Comparison of ENCODE assay signal across 1 cellular context in genomic region chr6:48140221-48140620, GRCh38.
TF ChIP-seq lines count a peak whose summit lies in the region.

No MANE protein-coding gene starts in this region.

TF ChIP-seq in SK-N-SH, 30 proteins besides CTCF, POLR2A, EP300 and RAD21 (continued from another document):
- TF ChIP-seq, protein P1, sequence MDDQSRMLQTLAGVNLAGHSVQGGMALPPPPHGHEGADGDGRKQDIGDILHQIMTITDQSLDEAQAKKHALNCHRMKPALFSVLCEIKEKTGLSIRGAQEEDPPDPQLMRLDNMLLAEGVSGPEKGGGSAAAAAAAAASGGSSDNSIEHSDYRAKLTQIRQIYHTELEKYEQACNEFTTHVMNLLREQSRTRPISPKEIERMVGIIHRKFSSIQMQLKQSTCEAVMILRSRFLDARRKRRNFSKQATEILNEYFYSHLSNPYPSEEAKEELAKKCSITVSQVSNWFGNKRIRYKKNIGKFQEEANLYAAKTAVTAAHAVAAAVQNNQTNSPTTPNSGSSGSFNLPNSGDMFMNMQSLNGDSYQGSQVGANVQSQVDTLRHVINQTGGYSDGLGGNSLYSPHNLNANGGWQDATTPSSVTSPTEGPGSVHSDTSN (IDR thresholded peaks at IDR 0.05): no peak
- TF ChIP-seq IRF3 (IDR thresholded peaks at IDR 0.05; ENCODE audit: low read depth, low read length) (no peak), FOXJ3 (CRISPR knock-in tag; IDR thresholded peaks at IDR 0.05) (no peak), RCOR1 (IDR thresholded peaks at IDR 0.05; ENCODE audit: low read length) (no peak), EZH2phosphoT487 (IDR thresholded peaks at IDR 0.05; ENCODE audit: borderline replicate concordance, low read depth) (no peak), RXRA (IDR thresholded peaks at IDR 0.05; ENCODE audit: borderline replicate concordance, low read depth) (no peak), TEAD4 (IDR thresholded peaks at IDR 0.05; ENCODE audit: borderline replicate concordance, insufficient read depth) (no peak), POLR2AphosphoS5 (IDR thresholded peaks at IDR 0.05; ENCODE audit: low read depth, low read length) (no peak), NFIC (IDR thresholded peaks at IDR 0.05; ENCODE audit: borderline replicate concordance) (no peak), RFX5 (IDR thresholded peaks at IDR 0.05; ENCODE audit: low read length) (no peak), NRF1 (IDR thresholded peaks at IDR 0.05; ENCODE audit: low read depth, low read length) (no peak)
- TF ChIP-seq, protein P2, sequence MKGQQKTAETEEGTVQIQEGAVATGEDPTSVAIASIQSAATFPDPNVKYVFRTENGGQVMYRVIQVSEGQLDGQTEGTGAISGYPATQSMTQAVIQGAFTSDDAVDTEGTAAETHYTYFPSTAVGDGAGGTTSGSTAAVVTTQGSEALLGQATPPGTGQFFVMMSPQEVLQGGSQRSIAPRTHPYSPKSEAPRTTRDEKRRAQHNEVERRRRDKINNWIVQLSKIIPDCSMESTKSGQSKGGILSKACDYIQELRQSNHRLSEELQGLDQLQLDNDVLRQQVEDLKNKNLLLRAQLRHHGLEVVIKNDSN (IDR thresholded peaks at IDR 0.05; ENCODE audit: borderline replicate concordance, low read depth): no peak
